In genomic region chr10:21171936-21172773, GRCh38 we compare ENCODE assay signal across 10 cellular contexts.
A peak's percentile ranks its signal among the peaks of the same experiment; 100 is the strongest.
DNase-seq lines count a peak whose midpoint lies in the region; ATAC-seq, FAIRE-seq and TF ChIP-seq lines count a peak whose summit lies in the region.
"Had no signal": no experiment of that assay in that cellular context is flagged by ENCODE, and none has a peak within 500 bp of the region (broad histone marks: within the 10 kb centered on the region; RNA-seq: fewer than 3 reads in every experiment).

No MANE protein-coding gene starts in this region.

- H3K4me3 ChIP-seq in SK-N-SH (ENCODE audit: low read depth in 2 of 2, low read length in 1 of 2) (peak overlapping the region; percentile 63 to 64; a peak in 2 of 4 replicates), astrocyte of the spinal cord (ENCODE audit: low read depth, low read length) (peak overlapping the region; percentile 55), kidney (ENCODE audit: low read length in 2 of 2) (peak overlapping the region; percentile 69 to 73), thyroid gland (replicated peaks in 1 of 3) (peak overlapping the region in 2 of 3 donors; percentile 79 to 84)

- no peak overlapping the region for H3K9ac ChIP-seq in SK-N-SH
- H3K9ac ChIP-seq in kidney (ENCODE audit: low read length in 2 of 2): peak overlapping the region; percentile 46 to 86
- H3K9ac ChIP-seq: KMS-11 had no signal

- H3K36me3 ChIP-seq in SK-N-SH (replicated peaks in 1 of 2; ENCODE audit: control insufficient read depth in 1 of 2, insufficient read depth in 2 of 2, low read length in 1 of 2) (no peaks in the 10 kb centered on the region), kidney (ENCODE audit: control insufficient read depth in 1 of 2, insufficient read depth in 2 of 2, low read length in 2 of 2) (peaks cover 0 to 4% of the 10 kb centered on the region in 2 donors), thyroid gland (no peaks in the 10 kb centered on the region)

- no peak overlapping the region; the same call in 1 of the 2 replicates for H2AFZ ChIP-seq in SK-N-SH (ENCODE audit: low read depth)

- TF ChIP-seq RAD21 in SK-N-SH (IDR thresholded peaks at IDR 0.05; ENCODE audit: low read length): no peak

- ATAC-seq in SK-N-SH treated with all-trans-retinoic acid at 6 μM for 48 hours: no peak

- no peak for TF ChIP-seq EP300 in SK-N-SH (IDR thresholded peaks at IDR 0.05; ENCODE audit: borderline replicate concordance in 1 of 2, low read depth in 1 of 2, low read length in 1 of 2)

- peak overlapping the region; percentile 92; the same call in 1 of the 2 replicates for H3K4me2 ChIP-seq in SK-N-SH
- H3K4me2 ChIP-seq: KMS-11 had no signal

- TF ChIP-seq CTCF in SK-N-SH (IDR thresholded peaks at IDR 0.05): no peak
- no peak for TF ChIP-seq CTCF in astrocyte of the spinal cord (IDR thresholded peaks at IDR 0.05; ENCODE audit: low read depth, low read length)
- TF ChIP-seq CTCF in kidney (IDR thresholded peaks at IDR 0.05; ENCODE audit: borderline replicate concordance, extremely low read depth, insufficient read depth): no peak
- TF ChIP-seq CTCF in thyroid gland (IDR thresholded peaks at IDR 0.05): no peak

- H3K27me3 ChIP-seq in SK-N-SH (ENCODE audit: insufficient read depth): no peaks in the 10 kb centered on the region
- H3K27me3 ChIP-seq in thyroid gland: no peaks in the 10 kb centered on the region

- no peak for FAIRE-seq in kidney (lab: Jason Lieb, UNC)
- FAIRE-seq: GM12892 had no signal

- H3K79me2 ChIP-seq in SK-N-SH (ENCODE audit: insufficient read depth): no peaks in the 10 kb centered on the region

- H3K9me3 ChIP-seq in SK-N-SH (no peaks in the 10 kb centered on the region), kidney (ENCODE audit: control insufficient read depth in 1 of 2, low read length in 2 of 2) (no peaks in the 10 kb centered on the region), thyroid gland (no peaks in the 10 kb centered on the region)

- 88% methylated on average over 11 of the region's 11 CpGs for WGBS in SK-N-SH (ENCODE audit: low lambda C conversion rate)
- 81 to 87% methylated on average over 11 of the region's 11 CpGs for WGBS in thyroid gland, 2 donors

- in situ Hi-C loops in astrocyte of the spinal cord (cut with HindIII; ENCODE audit: low sequenced_read_pairs): no loop called here

- no peaks in the 10 kb centered on the region for H3K9me2 ChIP-seq in SK-N-SH

- no peaks in the 10 kb centered on the region for H4K20me1 ChIP-seq in SK-N-SH (ENCODE audit: insufficient read depth)

- peaks cover 3% of the 10 kb centered on the region for H3F3A ChIP-seq in SK-N-SH (replicated peaks; ENCODE audit: insufficient read depth)

- no peak for TF ChIP-seq POLR2A in thyroid gland (IDR thresholded peaks at IDR 0.05)

- H3K4me1 ChIP-seq in SK-N-SH (ENCODE audit: control insufficient read depth in 1 of 2, insufficient read depth in 2 of 2, low read depth in 1 of 2, low read length in 1 of 2): peaks cover 0 to 13% of the 10 kb centered on the region in 2 experiments; a peak in 1 of 4 replicates
- H3K4me1 ChIP-seq in kidney (ENCODE audit: control insufficient read depth in 1 of 2, insufficient read depth in 1 of 2, low read depth in 1 of 2, low read length in 2 of 2): peaks cover 3 to 4% of the 10 kb centered on the region in 2 donors
- H3K4me1 ChIP-seq in thyroid gland: peaks cover 22 to 47% of the 10 kb centered on the region in 2 donors

- CTCF ChIA-PET in SK-N-SH (lab: Yijun Ruan, JAX): interaction anchor here (0.8 to 2.3 kb wide), 14 partner anchors 9 to 387 kb away, joined by 3 to 10 read pairs (median 3); no protein-coding TSS in a partner anchor

- DNase-seq in SK-N-SH: no peak
- no peak for DNase-seq in astrocyte of the spinal cord (ENCODE audit: low read depth, low spot score)
- no peak for DNase-seq in kidney
- peak in 1 of 2 donors; percentile 34 for DNase-seq in thyroid gland
- no peak for DNase-seq in AG08395 (ENCODE audit: low spot score)
- DNase-seq in T-helper 9 cell: no peak
- DNase-seq in stimulated activated CD4-positive, alpha-beta T cell treated with anti-CD3 and anti-CD28 coated beads, Interleukin-2, amount 100 ng/mL, for 24 hours: no peak

- intact Hi-C loops in kidney (cut with DNase I) (no loop called here), thyroid gland (cut with DNase I) (no loop called here)

- H3K27ac ChIP-seq in SK-N-SH (ENCODE audit: low read depth in 2 of 2, low read length in 1 of 2): 0 out of 4 replicates have a peak overlapping the region, but pooled peaks of 1 of the 2 experiments have one; percentile 11
- H3K27ac ChIP-seq in kidney (ENCODE audit: low read depth in 2 of 2, low read length in 2 of 2): peak overlapping the region; percentile 69 to 85
- H3K27ac ChIP-seq in thyroid gland: peak overlapping the region; percentile 85 to 96 (median 94)
- H3K27ac ChIP-seq: KMS-11 had no signal

- POLR2A ChIA-PET in SK-N-SH (lab: Yijun Ruan, JAX): interaction anchor here (0.9 kb wide), 1 partner anchor 210 kb away, joined by 4 read pairs; no protein-coding TSS in a partner anchor

TF ChIP-seq in SK-N-SH, 30 proteins besides CTCF, POLR2A, EP300 and RAD21:
- TF ChIP-seq SIN3A (IDR thresholded peaks at IDR 0.05; ENCODE audit: borderline replicate concordance, low read depth, low read length): no peak
- no peak for TF ChIP-seq NRF1 (IDR thresholded peaks at IDR 0.05; ENCODE audit: low read depth, low read length)
- TF ChIP-seq MEF2A (IDR thresholded peaks at IDR 0.05; ENCODE audit: borderline replicate concordance, low read depth): no peak
- TF ChIP-seq GATA2 (CRISPR knock-in tag; IDR thresholded peaks at IDR 0.05): no peak
- TF ChIP-seq POLR2AphosphoS5 (IDR thresholded peaks at IDR 0.05; ENCODE audit: low read depth, low read length): no peak
- no peak for TF ChIP-seq NFIC (IDR thresholded peaks at IDR 0.05; ENCODE audit: borderline replicate concordance)
- TF ChIP-seq TEAD4 (IDR thresholded peaks at IDR 0.05; ENCODE audit: borderline replicate concordance, insufficient read depth): no peak
- no peak for TF ChIP-seq EZH2phosphoT487 (IDR thresholded peaks at IDR 0.05; ENCODE audit: borderline replicate concordance, low read depth)
- TF ChIP-seq, protein P1, sequence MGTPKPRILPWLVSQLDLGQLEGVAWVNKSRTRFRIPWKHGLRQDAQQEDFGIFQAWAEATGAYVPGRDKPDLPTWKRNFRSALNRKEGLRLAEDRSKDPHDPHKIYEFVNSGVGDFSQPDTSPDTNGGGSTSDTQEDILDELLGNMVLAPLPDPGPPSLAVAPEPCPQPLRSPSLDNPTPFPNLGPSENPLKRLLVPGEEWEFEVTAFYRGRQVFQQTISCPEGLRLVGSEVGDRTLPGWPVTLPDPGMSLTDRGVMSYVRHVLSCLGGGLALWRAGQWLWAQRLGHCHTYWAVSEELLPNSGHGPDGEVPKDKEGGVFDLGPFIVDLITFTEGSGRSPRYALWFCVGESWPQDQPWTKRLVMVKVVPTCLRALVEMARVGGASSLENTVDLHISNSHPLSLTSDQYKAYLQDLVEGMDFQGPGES (IDR thresholded peaks at IDR 0.05; ENCODE audit: low read depth, low read length): no peak
- no peak for TF ChIP-seq TCF12 (IDR thresholded peaks at IDR 0.05)
- no peak for TF ChIP-seq MXI1 (IDR thresholded peaks at IDR 0.05; ENCODE audit: low read depth, low read length)
- TF ChIP-seq RXRA (IDR thresholded peaks at IDR 0.05; ENCODE audit: borderline replicate concordance, low read depth): no peak
TF ChIP-seq in SK-N-SH: peak in this region for 0.

TF ChIP-seq in SK-N-SH treated with all-trans-retinoic acid at 6 μM for 48 hours, 23 proteins besides CTCF, POLR2A, EP300 and RAD21 (continues in another document):
- TF ChIP-seq ISL1 (CRISPR knock-in tag; IDR thresholded peaks at IDR 0.05) (no peak), GLIS3 (CRISPR knock-in tag; IDR thresholded peaks at IDR 0.05) (no peak), PPARA (CRISPR knock-in tag; IDR thresholded peaks at IDR 0.05; ENCODE audit: borderline replicate concordance) (no peak), ZFP3 (CRISPR knock-in tag; IDR thresholded peaks at IDR 0.05) (no peak), ZFP30 (CRISPR knock-in tag; IDR thresholded peaks at IDR 0.05) (no peak), ZC3H10 (CRISPR knock-in tag; IDR thresholded peaks at IDR 0.05) (no peak), PATZ1 (CRISPR knock-in tag; IDR thresholded peaks at IDR 0.05; ENCODE audit: borderline replicate concordance) (no peak)
- TF ChIP-seq, protein P2, sequence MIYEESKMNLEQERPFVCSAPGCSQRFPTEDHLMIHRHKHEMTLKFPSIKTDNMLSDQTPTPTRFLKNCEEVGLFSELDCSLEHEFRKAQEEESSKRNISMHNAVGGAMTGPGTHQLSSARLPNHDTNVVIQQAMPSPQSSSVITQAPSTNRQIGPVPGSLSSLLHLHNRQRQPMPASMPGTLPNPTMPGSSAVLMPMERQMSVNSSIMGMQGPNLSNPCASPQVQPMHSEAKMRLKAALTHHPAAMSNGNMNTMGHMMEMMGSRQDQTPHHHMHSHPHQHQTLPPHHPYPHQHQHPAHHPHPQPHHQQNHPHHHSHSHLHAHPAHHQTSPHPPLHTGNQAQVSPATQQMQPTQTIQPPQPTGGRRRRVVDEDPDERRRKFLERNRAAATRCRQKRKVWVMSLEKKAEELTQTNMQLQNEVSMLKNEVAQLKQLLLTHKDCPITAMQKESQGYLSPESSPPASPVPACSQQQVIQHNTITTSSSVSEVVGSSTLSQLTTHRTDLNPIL (CRISPR knock-in tag; IDR thresholded peaks at IDR 0.05; ENCODE audit: low read depth): no peak
